In genomic region chr3:98721776-98722175, GRCh38 we compare ENCODE assay signal across 4 cellular contexts. TPM values are rescaled to one million over a fixed set of nuclear protein-coding genes. Genes with fewer than 3 reads are reported as not detected.
"Had no signal": no experiment of that assay in that cellular context is flagged by ENCODE, and none has a peak within 500 bp of the region (broad histone marks: within the 10 kb centered on the region; RNA-seq: fewer than 3 reads in every experiment).

No MANE protein-coding gene starts in this region.

- ATAC-seq: GM12878 had no signal

- DNase-seq: GDM1, GF-D8 had no signal

- H3K4me3 ChIP-seq: GM12878 had no signal

RNA-seq across cellular contexts. Expression of gene ST3GAL6, which starts 41.4 kb away (rescaled TPM):
- total RNA-seq: G401 had no signal
